1 cellular context compared by ENCODE assay signal in genomic region chr3:58531956-58532355, GRCh38.
TF ChIP-seq lines count a peak whose summit lies in the region.

No MANE protein-coding gene starts in this region.

TF ChIP-seq in H1, 55 proteins besides CTCF, POLR2A, EP300 and RAD21:
- no peak for TF ChIP-seq ZNF274 (IDR thresholded peaks at IDR 0.05; ENCODE audit: borderline replicate concordance, extremely low read depth, low read length)
- no peak for TF ChIP-seq RNF2 (IDR thresholded peaks at IDR 0.05; ENCODE audit: borderline replicate concordance, low read depth, low read length, missing control alignments, poor library complexity, severe bottlenecking)
- TF ChIP-seq KDM5A (IDR thresholded peaks at IDR 0.05; ENCODE audit: low read length) = no peak
- TF ChIP-seq KDM4A (IDR thresholded peaks at IDR 0.05; ENCODE audit: low read depth, low read length, severe bottlenecking) = no peak
- no peak for TF ChIP-seq YY1 (IDR thresholded peaks at IDR 0.05; ENCODE audit: low read depth, low read length)
- TF ChIP-seq CTBP2 (IDR thresholded peaks at IDR 0.05; ENCODE audit: borderline replicate concordance, insufficient read depth, insufficient read length, low read length) = no peak
- TF ChIP-seq CHD1 (IDR thresholded peaks at IDR 0.05; ENCODE audit: low read depth, low read length) = no peak
- no peak for TF ChIP-seq SP4 (IDR thresholded peaks at IDR 0.05; ENCODE audit: low read length)
- no peak for TF ChIP-seq CEBPB (IDR thresholded peaks at IDR 0.05; ENCODE audit: low read depth, low read length)
TF ChIP-seq in H1: peak in this region for 0.
